8 cellular contexts compared by ENCODE assay signal in genomic region chr3:32571192-32571485, GRCh38. TPM values are rescaled to one million over a fixed set of nuclear protein-coding genes. Genes with fewer than 3 reads are reported as not detected.
DNase-seq lines count a peak whose midpoint lies in the region; ATAC-seq and TF ChIP-seq lines count a peak whose summit lies in the region.

No MANE protein-coding gene starts in this region.

- peaks cover 12% of the 10 kb centered on the region for H3K79me2 ChIP-seq in trophoblast cell (ENCODE audit: control insufficient read depth, insufficient read depth, low read length, poor library complexity)

- no peak for ATAC-seq in CD4-positive, CD25-positive, alpha-beta regulatory T cell (ENCODE audit: low read depth in 2 of 2)

- peak overlapping the region; percentile 78 for H4K8ac ChIP-seq in trophoblast cell (ENCODE audit: low read depth, low read length)

- H3K4me1 ChIP-seq in CD4-positive, CD25-positive, alpha-beta regulatory T cell (ENCODE audit: control insufficient read depth, insufficient read depth, low read length, poor library complexity, severe bottlenecking): peaks cover 25% of the 10 kb centered on the region
- H3K4me1 ChIP-seq in HAP-1: peaks cover 16% of the 10 kb centered on the region
- H3K4me1 ChIP-seq in trophoblast cell (ENCODE audit: control insufficient read depth in 1 of 2, insufficient read depth in 2 of 2, low read length in 2 of 2): no peaks in the 10 kb centered on the region

- H3K18ac ChIP-seq in trophoblast cell (ENCODE audit: low read length): peak overlapping the region; percentile 51

- H3K4ac ChIP-seq in trophoblast cell (ENCODE audit: low read depth, low read length): peak overlapping the region; percentile 26

- H2AFZ ChIP-seq in trophoblast cell (ENCODE audit: insufficient read depth, low read length, poor library complexity): peak overlapping the region; percentile 57

- in situ Hi-C loops in HAP-1 (cut with MboI; ENCODE audit: low sequenced_read_pairs): no loop called here

- peak overlapping the region; percentile 88 to 94 (median 92) for H3K4me3 Mint-ChIP-seq in CD4-positive, CD25-positive, alpha-beta regulatory T cell

- peak overlapping the region; percentile 93 for H3K4me2 ChIP-seq in trophoblast cell (ENCODE audit: low read length)

- H3K4me1 Mint-ChIP-seq in CD4-positive, CD25-positive, alpha-beta regulatory T cell: peaks cover 26 to 44% (median 34%) of the 10 kb centered on the region in 4 donors

- H3K79me1 ChIP-seq in trophoblast cell (ENCODE audit: low read length): peaks cover 11% of the 10 kb centered on the region

- H2AK5ac ChIP-seq in trophoblast cell (ENCODE audit: low read length): no peak overlapping the region

- no peak for TF ChIP-seq CTCF in fibroblast of mammary gland (conservative IDR thresholded peaks at IDR 0.05; ENCODE audit: control insufficient read depth, insufficient read depth, low read depth, low read length)

- peak overlapping the region; percentile 75 for H3K4me3 ChIP-seq in CD4-positive, CD25-positive, alpha-beta regulatory T cell (ENCODE audit: low read depth, low read length)
- H3K4me3 ChIP-seq in HAP-1 (peak overlapping the region; percentile 90), SK-N-MC (peak overlapping the region; percentile 83), fibroblast of mammary gland (ENCODE audit: control insufficient read depth, low read depth, low read length) (peak overlapping the region; percentile 86), trophoblast cell (ENCODE audit: low read depth, low read length) (peak overlapping the region; percentile 79)

- H2BK5ac ChIP-seq in trophoblast cell (ENCODE audit: low read depth, low read length, poor library complexity): peak overlapping the region; percentile 70

- H3K9me3 ChIP-seq in CD4-positive, CD25-positive, alpha-beta regulatory T cell (ENCODE audit: control insufficient read depth in 2 of 2, low read length in 2 of 2): no peaks in the 10 kb centered on the region
- no peaks in the 10 kb centered on the region for H3K9me3 ChIP-seq in HAP-1
- no peaks in the 10 kb centered on the region for H3K9me3 ChIP-seq in SK-N-MC (ENCODE audit: low read depth, low read length)
- no peaks in the 10 kb centered on the region for H3K9me3 ChIP-seq in trophoblast cell (ENCODE audit: insufficient read depth, low read depth, low read length)

- H3K27me3 ChIP-seq in CD4-positive, CD25-positive, alpha-beta regulatory T cell (ENCODE audit: control insufficient read depth, insufficient read depth, low read length): peaks cover under 1% of the 10 kb centered on the region
- H3K27me3 ChIP-seq in HAP-1 (ENCODE audit: low read depth): no peaks in the 10 kb centered on the region
- no peaks in the 10 kb centered on the region for H3K27me3 ChIP-seq in trophoblast cell (ENCODE audit: insufficient read depth, low read length)

- H3K9ac ChIP-seq in SK-N-MC (ENCODE audit: insufficient read length) (peak overlapping the region; percentile 74), trophoblast cell (ENCODE audit: low read length) (peak overlapping the region; percentile 51)

- H3K27ac ChIP-seq in CD4-positive, CD25-positive, alpha-beta regulatory T cell (ENCODE audit: insufficient read depth, low read length, poor library complexity, severe bottlenecking): peak overlapping the region; percentile 84
- H3K27ac ChIP-seq in SK-N-MC (peak overlapping the region; percentile 62; the same call in 1 of the 2 replicates), trophoblast cell (ENCODE audit: low read depth, low read length) (peak overlapping the region; percentile 79)

- WGBS in trophoblast cell (ENCODE audit: extremely low coverage, insufficient coverage, insufficient read length): no CpG with 5 or more reads among the region's 14 CpGs

- H2BK12ac ChIP-seq in trophoblast cell (ENCODE audit: low read length): no peak overlapping the region

- H3K36me3 Mint-ChIP-seq in CD4-positive, CD25-positive, alpha-beta regulatory T cell: no peaks in the 10 kb centered on the region

- H4K12ac ChIP-seq in trophoblast cell (ENCODE audit: low read depth, low read length): peak overlapping the region; percentile 51

- peaks cover 5% of the 10 kb centered on the region for H3K36me3 ChIP-seq in CD4-positive, CD25-positive, alpha-beta regulatory T cell (ENCODE audit: control insufficient read depth, insufficient read depth, low read length)
- H3K36me3 ChIP-seq in HAP-1 (replicated peaks): peaks cover 3% of the 10 kb centered on the region
- H3K36me3 ChIP-seq in SK-N-MC (ENCODE audit: insufficient read depth, low read length): no peaks in the 10 kb centered on the region; the same call in 1 of the 2 replicates
- peaks cover 0 to 4% of the 10 kb centered on the region in 2 experiments for H3K36me3 ChIP-seq in trophoblast cell (ENCODE audit: control insufficient read depth in 1 of 2, insufficient read depth in 2 of 2, low read length in 2 of 2)

- peak overlapping the region; percentile 6 to 97 (median 84) for H3K27ac Mint-ChIP-seq in CD4-positive, CD25-positive, alpha-beta regulatory T cell

- H3K9me3 Mint-ChIP-seq in CD4-positive, CD25-positive, alpha-beta regulatory T cell: peaks cover 0 to 1% (median 0%) of the 10 kb centered on the region in 7 donors

- H2BK120ac ChIP-seq in trophoblast cell (ENCODE audit: insufficient read depth, low read length, poor library complexity): peak overlapping the region; percentile 31

- H4K91ac ChIP-seq in trophoblast cell (ENCODE audit: low read depth, low read length): peak overlapping the region; percentile 50

- H3K23ac ChIP-seq in trophoblast cell (ENCODE audit: low read length): no peak overlapping the region

- peak overlapping the region; percentile 21 for H3K14ac ChIP-seq in trophoblast cell (ENCODE audit: low read length)

- DNase-seq in CD4-positive, CD25-positive, alpha-beta regulatory T cell: no peak
- no peak for DNase-seq in HAP-1 (ENCODE audit: low spot score in 2 of 2)
- no peak for DNase-seq in SK-N-MC (ENCODE audit: low read depth, low spot score)
- DNase-seq in fibroblast of mammary gland (ENCODE audit: low read depth): no peak
- DNase-seq in trophoblast cell: peak in 1 of 2 donors; percentile 27
- no peak for DNase-seq in activated effector memory CD4-positive, alpha-beta T cell treated with Interleukin-2 at 50 U/mL for 16 hours
- DNase-seq in NCI-H748 treated with DMSO at 0.1 percent for 48 hours (lab: John Stamatoyannopoulos, UW): no peak
- DNase-seq in epidermal melanocyte (ENCODE audit: insufficient read length, low spot score): no peak

- no peaks in the 10 kb centered on the region for H3K27me3 Mint-ChIP-seq in CD4-positive, CD25-positive, alpha-beta regulatory T cell

RNA-seq across cellular contexts. Expression of gene DYNC1LI1, which starts 0.5 kb away (rescaled TPM):
- total RNA-seq in CD4-positive, CD25-positive, alpha-beta regulatory T cell: 37.2 TPM
- polyA plus RNA-seq in CD4-positive, CD25-positive, alpha-beta regulatory T cell: 10 to 100 TPM; 24.8 to 33.3 (median 28.4) TPM
- polyA plus RNA-seq in trophoblast cell (2013): 25.8 TPM in 2 replicates
